In genomic region chr16:46719528-46719927, GRCh38 we compare ENCODE assay signal across 31 cellular contexts. TPM values are rescaled to one million over a fixed set of nuclear protein-coding genes. Genes with fewer than 3 reads are reported as not detected.
DNase-seq lines count a peak whose midpoint lies in the region; ATAC-seq, FAIRE-seq and TF ChIP-seq lines count a peak whose summit lies in the region.
"Had no signal": no experiment of that assay in that cellular context is flagged by ENCODE, and none has a peak within 500 bp of the region (broad histone marks: within the 10 kb centered on the region; RNA-seq: fewer than 3 reads in every experiment).

No MANE protein-coding gene starts in this region.

- TF ChIP-seq CTCF in osteocyte (IDR thresholded peaks at IDR 0.05): no peak

- no peaks in the 10 kb centered on the region for H3K27me3 Mint-ChIP-seq in osteocyte (ENCODE audit: unreplicated experiment)
- H3K27me3 Mint-ChIP-seq: B cell; CD4-positive, alpha-beta memory T cell; CD4-positive, alpha-beta T cell; CD4-positive, CD25-positive, alpha-beta regulatory T cell had no signal

- H3K27ac Mint-ChIP-seq in osteocyte (ENCODE audit: unreplicated experiment): no peak overlapping the region
- H3K27ac Mint-ChIP-seq: B cell; CD14-positive monocyte; CD4-positive, alpha-beta memory T cell; CD4-positive, alpha-beta T cell; CD8-positive, alpha-beta memory T cell; CD8-positive, alpha-beta T cell had no signal

- no peaks in the 10 kb centered on the region for H3K4me1 Mint-ChIP-seq in osteocyte (ENCODE audit: unreplicated experiment)
- H3K4me1 Mint-ChIP-seq: B cell; CD4-positive, alpha-beta memory T cell; CD4-positive, CD25-positive, alpha-beta regulatory T cell; CD8-positive, alpha-beta memory T cell had no signal

- no peaks in the 10 kb centered on the region for H3K9me3 Mint-ChIP-seq in osteocyte (ENCODE audit: unreplicated experiment)
- H3K9me3 Mint-ChIP-seq: CD4-positive, alpha-beta T cell; CD8-positive, alpha-beta T cell had no signal

- no peaks in the 10 kb centered on the region for H3K36me3 Mint-ChIP-seq in osteocyte (ENCODE audit: unreplicated experiment)
- H3K36me3 Mint-ChIP-seq: CD4-positive, alpha-beta memory T cell; CD4-positive, CD25-positive, alpha-beta regulatory T cell; CD8-positive, alpha-beta memory T cell; CD8-positive, alpha-beta T cell had no signal

- peak; percentile 28 for DNase-seq in activated CD8-positive, alpha-beta memory T cell treated with anti-CD3 and anti-CD28 coated beads for 24 hours
- DNase-seq in activated CD8-positive, alpha-beta memory T cell treated with anti-CD3 and anti-CD28 coated beads, Interleukin-2, amount 50 U/mL, for 4 hours: no peak
- DNase-seq in GM12891 (ENCODE audit: insufficient read length, low spot score): no peak
- peak; percentile 57 for DNase-seq in osteocyte (ENCODE audit: extremely low spot score, unreplicated experiment)
- no peak for DNase-seq in central memory CD4-positive, alpha-beta T cell
- DNase-seq: 8988T; ACHN; AML-193; BE2C; C1 segment of cervical spinal cord; Caco-2; Calu3; CD4-positive, alpha-beta memory T cell; CD4-positive, alpha-beta T cell; CD4-positive, CD25-positive, alpha-beta regulatory T cell; CD8-positive, alpha-beta memory T cell; CD8-positive, alpha-beta T cell; COR-L47; DMS 273 treated with DMSO at 0.1 percent for 48 hours; DMS153; DMS53; DMS79; DMS79 treated with DMSO at 0.1 percent for 48 hours; DND-41; EL had no signal

- TF ChIP-seq POLR2A in GM12891 (IDR thresholded peaks at IDR 0.05; ENCODE audit: low read depth, low read length) (no peak), GM18505 (IDR thresholded peaks at IDR 0.05; ENCODE audit: borderline replicate concordance, extremely low read depth, insufficient read depth, insufficient read length) (no peak)

- H3K4me3 Mint-ChIP-seq in osteocyte (ENCODE audit: unreplicated experiment): no peak overlapping the region
- H3K4me3 Mint-ChIP-seq: B cell; CD14-positive monocyte; CD4-positive, alpha-beta memory T cell; CD4-positive, alpha-beta T cell; CD4-positive, CD25-positive, alpha-beta regulatory T cell; CD8-positive, alpha-beta memory T cell; CD8-positive, alpha-beta T cell had no signal

- peak; percentile 35 for FAIRE-seq in GM12891 (lab: Jason Lieb, UNC)
- FAIRE-seq: A204.1, A549, D721Med had no signal

- no peak for ATAC-seq in GM18505 (IDR thresholded peaks at IDR 0.05; ENCODE audit: unreplicated experiment)
- ATAC-seq: A549; CD8-positive, alpha-beta T cell had no signal

TF ChIP-seq in GM12891, 5 proteins besides CTCF, POLR2A, EP300 and RAD21:
- no peak for TF ChIP-seq POU2F2 (IDR thresholded peaks at IDR 0.05; ENCODE audit: low read depth, low read length)
- no peak for TF ChIP-seq TAF1 (IDR thresholded peaks at IDR 0.05; ENCODE audit: low read depth, low read length)
- TF ChIP-seq PAX5 (IDR thresholded peaks at IDR 0.05; ENCODE audit: insufficient read depth, low read length, severe bottlenecking): no peak
- TF ChIP-seq SPI1 (IDR thresholded peaks at IDR 0.05; ENCODE audit: low read depth, low read length): no peak
- no peak for TF ChIP-seq POLR2AphosphoS5 (IDR thresholded peaks at IDR 0.05; ENCODE audit: low read depth, low read length)
TF ChIP-seq in GM12891: peak in this region for 0.

RNA-seq across cellular contexts. Expression of gene MYLK3, which starts 28.6 kb away (rescaled TPM):
- 0.21 TPM for polyA plus RNA-seq in GM12891 (2012; ENCODE audit: low read depth, missing spikeins)
- 0.24 and 0.42 TPM in 2 replicates for total RNA-seq in osteocyte
- total RNA-seq: CD4-positive, CD25-positive, alpha-beta regulatory T cell; CD8-positive, alpha-beta T cell had no signal
- polyA plus RNA-seq: CD14-positive monocyte; CD4-positive, alpha-beta memory T cell; CD4-positive, CD25-positive, alpha-beta regulatory T cell; CD8-positive, alpha-beta memory T cell had no signal

RNA-seq across cellular contexts. Expression of gene ORC6, which starts 30.1 kb away (rescaled TPM):
- 26.8 TPM for polyA plus RNA-seq in GM12891 (2012; ENCODE audit: low read depth, missing spikeins)
- total RNA-seq in osteocyte: 8.5 and 8.8 TPM in 2 replicates

RNA-seq across cellular contexts. Expression of gene VPS35, which starts 30.6 kb away (rescaled TPM):
- 48.3 TPM for polyA plus RNA-seq in GM12891 (2012; ENCODE audit: low read depth, missing spikeins)
- total RNA-seq in osteocyte: 103 and 109 TPM in 2 replicates

Comparison
In these comparisons a context has a peak if more than half of its experiments do, and no peak if none do; other contexts are left out.
1. DNase-seq: peak in activated CD8-positive, alpha-beta memory T cell treated with anti-CD3 and anti-CD28 coated beads for 24 hours (single experiment) and osteocyte (single experiment); none in activated CD8-positive, alpha-beta memory T cell treated with anti-CD3 and anti-CD28 coated beads, Interleukin-2, amount 50 U/mL, for 4 hours (single experiment), GM12891 (single experiment) and central memory CD4-positive, alpha-beta T cell (single experiment).